Comparison of ENCODE assay signal across 24 cellular contexts in genomic region chrX:19695884-19696283, GRCh38.
DNase-seq lines count a peak whose midpoint lies in the region; ATAC-seq and TF ChIP-seq lines count a peak whose summit lies in the region.
"Had no signal": no experiment of that assay in that cellular context is flagged by ENCODE, and none has a peak within 500 bp of the region (broad histone marks: within the 10 kb centered on the region; RNA-seq: fewer than 3 reads in every experiment).

No MANE protein-coding gene starts in this region.

- no peak overlapping the region for H3K27ac ChIP-seq in CD4-positive, alpha-beta T cell (ENCODE audit: low read depth, low read length)
- H3K27ac ChIP-seq in GM23338 (ENCODE audit: low read depth), result no peak overlapping the region
- H3K27ac ChIP-seq: pancreas, right lobe of liver, thyroid gland had no signal

- peaks cover 44% of the 10 kb centered on the region for H3K4me1 Mint-ChIP-seq in CD4-positive, alpha-beta T cell (ENCODE audit: low read depth)
- peaks cover 11 to 25% of the 10 kb centered on the region in 2 donors for H3K4me1 Mint-ChIP-seq in effector memory CD8-positive, alpha-beta T cell (ENCODE audit: low read depth in 2 of 2)
- H3K4me1 Mint-ChIP-seq in GM23338, result peaks cover 24% of the 10 kb centered on the region
- H3K4me1 Mint-ChIP-seq: naive B cell had no signal

- ATAC-seq in CD4-positive, alpha-beta T cell (ENCODE audit: poor library complexity), result no peak
- ATAC-seq in GM18511 (IDR thresholded peaks at IDR 0.05; ENCODE audit: unreplicated experiment), result peak; percentile 75
- peak; percentile 48 for ATAC-seq in HG02981 (IDR thresholded peaks at IDR 0.05; ENCODE audit: unreplicated experiment)
- ATAC-seq in effector memory CD8-positive, alpha-beta T cell (replicated peaks), result peak; percentile 58
- ATAC-seq in GM23338, result no peak
- ATAC-seq in GM21529 (IDR thresholded peaks at IDR 0.05; ENCODE audit: unreplicated experiment), result no peak
- ATAC-seq: pancreas, right lobe of liver, Right ventricle myocardium inferior had no signal

- TF ChIP-seq CTCF in CD4-positive, alpha-beta T cell (IDR thresholded peaks at IDR 0.05), result no peak
- TF ChIP-seq CTCF in GM23338 (conservative IDR thresholded peaks at IDR 0.05; ENCODE audit: low read depth in 2 of 2), result no peak

- peak overlapping the region; percentile 69 for H3K27ac Mint-ChIP-seq in CD4-positive, alpha-beta T cell
- H3K27ac Mint-ChIP-seq in effector memory CD8-positive, alpha-beta T cell, result peak overlapping the region; percentile 69 to 93
- H3K27ac Mint-ChIP-seq in GM23338, result no peak overlapping the region
- H3K27ac Mint-ChIP-seq: activated CD4-positive, alpha-beta memory T cell treated with anti-CD3 and anti-CD28 coated beads for 36 hours; dendritic cell treated with granulocyte-macrophage colony-stimulating factor and Interleukin-4, amounts not matched to agents 40 ng/mL and 50 ng/mL, for 4 days; HFFc6 had no signal

- no peak overlapping the region for H3K4me3 ChIP-seq in GM23338
- H3K4me3 ChIP-seq: pancreas, right lobe of liver, thyroid gland had no signal

- H3K4me3 Mint-ChIP-seq in CD4-positive, alpha-beta T cell, result no peak overlapping the region
- no peak overlapping the region for H3K4me3 Mint-ChIP-seq in effector memory CD8-positive, alpha-beta T cell
- no peak overlapping the region for H3K4me3 Mint-ChIP-seq in GM23338
- H3K4me3 Mint-ChIP-seq: activated CD4-positive, alpha-beta memory T cell treated with anti-CD3 and anti-CD28 coated beads for 36 hours; dendritic cell treated with granulocyte-macrophage colony-stimulating factor and Interleukin-4, amounts not matched to agents 40 ng/mL and 50 ng/mL, for 4 days; HFFc6; naive B cell had no signal

- no peaks in the 10 kb centered on the region for H3K9me3 ChIP-seq in CD4-positive, alpha-beta T cell (ENCODE audit: control insufficient read depth, low read length)
- H3K9me3 ChIP-seq: pancreas, right lobe of liver, thyroid gland had no signal

- H3K79me2 ChIP-seq in GM23338 (replicated peaks; ENCODE audit: insufficient read depth), result no peaks in the 10 kb centered on the region

- H2AFZ ChIP-seq in GM23338, result no peak overlapping the region

- DNase-seq in CD4-positive, alpha-beta T cell, result no peak
- DNase-seq in effector memory CD8-positive, alpha-beta T cell, result no peak
- DNase-seq in NAMALWA (ENCODE audit: low spot score), result no peak
- DNase-seq in GM23338 (ENCODE audit: low spot score), result no peak
- no peak for DNase-seq in Ammon's horn (ENCODE audit: low spot score)
- DNase-seq: activated CD4-positive, alpha-beta memory T cell treated with anti-CD3 and anti-CD28 coated beads for 36 hours; COR-L47; foreskin fibroblast; HFFc6; hypothalamus; Kasumi-1; kidney; naive B cell; NCI-H1092; NCI-H2081; NCI-H510A; pancreas; right lobe of liver; thyroid gland had no signal

- H3K9me3 Mint-ChIP-seq in CD4-positive, alpha-beta T cell, result no peaks in the 10 kb centered on the region
- no peaks in the 10 kb centered on the region for H3K9me3 Mint-ChIP-seq in effector memory CD8-positive, alpha-beta T cell
- H3K9me3 Mint-ChIP-seq in GM23338, result no peaks in the 10 kb centered on the region
- H3K9me3 Mint-ChIP-seq: activated CD4-positive, alpha-beta memory T cell treated with anti-CD3 and anti-CD28 coated beads for 36 hours; dendritic cell treated with granulocyte-macrophage colony-stimulating factor and Interleukin-4, amounts not matched to agents 40 ng/mL and 50 ng/mL, for 4 days; HFFc6 had no signal

- intact Hi-C loops in CD4-positive, alpha-beta T cell (cut with DNase I, micrococcal nuclease), result no loop called here

- no peaks in the 10 kb centered on the region for H4K20me1 ChIP-seq in GM23338 (replicated peaks; ENCODE audit: insufficient read depth)

- no peaks in the 10 kb centered on the region for H3K27me3 Mint-ChIP-seq in CD4-positive, alpha-beta T cell
- H3K27me3 Mint-ChIP-seq in effector memory CD8-positive, alpha-beta T cell, result no peaks in the 10 kb centered on the region
- no peaks in the 10 kb centered on the region for H3K27me3 Mint-ChIP-seq in GM23338 (ENCODE audit: insufficient read depth, low read depth, poor library complexity)
- H3K27me3 Mint-ChIP-seq: activated CD4-positive, alpha-beta memory T cell treated with anti-CD3 and anti-CD28 coated beads for 36 hours; dendritic cell treated with granulocyte-macrophage colony-stimulating factor and Interleukin-4, amounts not matched to agents 40 ng/mL and 50 ng/mL, for 4 days; naive B cell had no signal

- H3K9me2 ChIP-seq in GM23338 (ENCODE audit: insufficient read depth), result no peaks in the 10 kb centered on the region

- H3F3A ChIP-seq in GM23338 (replicated peaks; ENCODE audit: low read depth), result no peaks in the 10 kb centered on the region

- no peaks in the 10 kb centered on the region for H3K36me3 ChIP-seq in GM23338 (ENCODE audit: insufficient read depth)
- H3K36me3 ChIP-seq: pancreas, right lobe of liver, thyroid gland had no signal

- H3K27me3 ChIP-seq in CD4-positive, alpha-beta T cell (ENCODE audit: control insufficient read depth, insufficient read depth, low read length), result no peaks in the 10 kb centered on the region
- H3K27me3 ChIP-seq in GM23338 (ENCODE audit: insufficient read depth), result no peaks in the 10 kb centered on the region
- H3K27me3 ChIP-seq: pancreas, right lobe of liver, thyroid gland had no signal

- POLR2A ChIA-PET in CD4-positive, alpha-beta T cell (lab: Charles Lee), result no interaction called here

- H3K4me2 ChIP-seq in GM23338, result no peak overlapping the region

- H3K4me1 ChIP-seq in GM23338 (ENCODE audit: insufficient read depth), result peaks cover 9% of the 10 kb centered on the region; the same call in 1 of the 2 replicates
- H3K4me1 ChIP-seq: pancreas, right lobe of liver, thyroid gland had no signal

- peaks cover 69% of the 10 kb centered on the region for H3K36me3 Mint-ChIP-seq in CD4-positive, alpha-beta T cell (ENCODE audit: low read depth)
- H3K36me3 Mint-ChIP-seq in effector memory CD8-positive, alpha-beta T cell (ENCODE audit: insufficient read depth), result peaks cover 28% of the 10 kb centered on the region
- H3K36me3 Mint-ChIP-seq in GM23338 (ENCODE audit: low read depth), result no peaks in the 10 kb centered on the region; the same call in 1 of the 3 replicates

- CTCF ChIA-PET in CD4-positive, alpha-beta T cell (lab: Charles Lee), result no interaction called here

TF ChIP-seq in GM23338, 12 proteins besides CTCF, POLR2A, EP300 and RAD21 (continues in another document):
- TF ChIP-seq ETS1 (IDR thresholded peaks at IDR 0.05) (no peak), NANOG (IDR thresholded peaks at IDR 0.05; ENCODE audit: borderline replicate concordance) (no peak)

Comparison
In these comparisons a context has a peak if more than half of its experiments do, and no peak if none do; other contexts are left out.
1. ATAC-seq: peak in GM18511 (single experiment), HG02981 (single experiment) and effector memory CD8-positive, alpha-beta T cell (single experiment); none in CD4-positive, alpha-beta T cell (single experiment), GM23338 (single experiment) and GM21529 (single experiment).